ENCODE assay signal across 17 cellular contexts in the genomic region with DNA sequence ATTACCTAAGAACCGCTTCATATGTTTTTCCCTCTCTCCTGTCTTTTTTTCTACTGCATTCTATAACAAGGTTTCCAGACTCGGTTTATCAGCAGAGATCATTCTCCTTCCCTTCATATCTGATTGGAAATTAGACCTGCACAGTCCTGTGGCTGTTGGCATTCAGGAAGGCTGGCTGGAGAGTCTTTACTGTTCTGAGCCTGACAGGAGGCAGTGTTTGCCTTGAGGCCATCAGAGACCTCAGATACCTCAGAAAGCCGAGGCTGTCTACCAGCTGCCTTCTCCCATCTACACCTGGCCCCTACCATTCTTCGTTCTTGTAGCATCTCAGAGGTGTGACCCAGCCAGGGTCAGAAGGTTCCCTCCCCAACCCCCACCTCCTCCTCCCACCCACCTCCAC.
"Had no signal": no experiment of that assay in that cellular context is flagged by ENCODE, and none has a peak within 500 bp of the region (broad histone marks: within the 10 kb centered on the region; RNA-seq: fewer than 3 reads in every experiment).

No MANE protein-coding gene starts in this region.

- H3K27ac ChIP-seq: brain microvascular endothelial cell, coronary artery, esophagus muscularis mucosa, neural progenitor cell, right lobe of liver, upper lobe of right lung had no signal

- H3K4me3 Mint-ChIP-seq: activated CD4-positive, alpha-beta T cell treated with anti-CD3 and anti-CD28 coated beads, Interleukin-2, amount 10 ng/mL, durations not matched to agents 7 days and 5 days; activated naive CD8-positive, alpha-beta T cell treated with anti-CD3 and anti-CD28 coated beads, Interleukin-2, amount 10 ng/mL, durations not matched to agents 7 days and 5 days; mesothelial cell of epicardium; neural progenitor cell; stimulated activated naive CD8-positive, alpha-beta T cell treated with anti-CD3 and anti-CD28 coated beads, Interleukin-15, amount 100 ng/mL, for 72 hours; T-helper 2 cell treated with Interferon-gamma antibody and Interleukin-4, amounts not matched to agents 5 μg/mL and 100 μg/mL, for 36 hours had no signal

- H3K9ac ChIP-seq: neural progenitor cell had no signal

- H3K4me1 ChIP-seq: right lobe of liver had no signal

- H2AFZ ChIP-seq: neural progenitor cell had no signal

- DNase-seq: activated CD4-positive, alpha-beta T cell treated with anti-CD3 and anti-CD28 coated beads, Interleukin-2, amount 10 ng/mL, durations not matched to agents 7 days and 5 days; activated CD8-positive, alpha-beta memory T cell treated with anti-CD3 and anti-CD28 coated beads, Interleukin-2, amount 50 U/mL, for 48 hours; activated gamma-delta T cell treated with Interleukin-2 at 50 U/mL for 16 hours; activated naive CD8-positive, alpha-beta T cell treated with anti-CD3 and anti-CD28 coated beads, Interleukin-2, amount 10 ng/mL, durations not matched to agents 7 days and 5 days; anterior cingulate cortex; brain microvascular endothelial cell; right lobe of liver; stimulated activated naive CD8-positive, alpha-beta T cell treated with anti-CD3 and anti-CD28 coated beads, Interleukin-15, amount 100 ng/mL, for 72 hours; upper lobe of right lung had no signal

- H3K36me3 ChIP-seq: brain microvascular endothelial cell, esophagus muscularis mucosa, neural progenitor cell, right lobe of liver, upper lobe of right lung had no signal

- H3K27me3 Mint-ChIP-seq: central memory CD8-positive, alpha-beta T cell had no signal

- H3K4me2 ChIP-seq: neural progenitor cell, smooth muscle cell had no signal

- H3K27me3 ChIP-seq: brain microvascular endothelial cell, esophagus muscularis mucosa, right lobe of liver, upper lobe of right lung had no signal

- H3K4me3 ChIP-seq: coronary artery, esophagus muscularis mucosa, lung, neural progenitor cell, right lobe of liver, smooth muscle cell, upper lobe of right lung had no signal

- H3K9me3 Mint-ChIP-seq: central memory CD8-positive, alpha-beta T cell; mesothelial cell of epicardium; neural progenitor cell had no signal

- ATAC-seq: stimulated activated naive CD8-positive, alpha-beta T cell treated with anti-CD3 and anti-CD28 coated beads, Interleukin-15, amount 100 ng/mL, for 72 hours had no signal

- H3K27ac Mint-ChIP-seq: activated CD4-positive, alpha-beta T cell treated with anti-CD3 and anti-CD28 coated beads, Interleukin-2, amount 10 ng/mL, durations not matched to agents 7 days and 5 days; activated naive CD8-positive, alpha-beta T cell treated with anti-CD3 and anti-CD28 coated beads, Interleukin-2, amount 10 ng/mL, durations not matched to agents 7 days and 5 days; mesothelial cell of epicardium; neural progenitor cell; stimulated activated naive CD8-positive, alpha-beta T cell treated with anti-CD3 and anti-CD28 coated beads, Interleukin-15, amount 100 ng/mL, for 72 hours; T-helper 2 cell treated with Interferon-gamma antibody and Interleukin-4, amounts not matched to agents 5 μg/mL and 100 μg/mL, for 36 hours had no signal
